ENCODE assay signal across 24 cellular contexts in the genomic region with DNA sequence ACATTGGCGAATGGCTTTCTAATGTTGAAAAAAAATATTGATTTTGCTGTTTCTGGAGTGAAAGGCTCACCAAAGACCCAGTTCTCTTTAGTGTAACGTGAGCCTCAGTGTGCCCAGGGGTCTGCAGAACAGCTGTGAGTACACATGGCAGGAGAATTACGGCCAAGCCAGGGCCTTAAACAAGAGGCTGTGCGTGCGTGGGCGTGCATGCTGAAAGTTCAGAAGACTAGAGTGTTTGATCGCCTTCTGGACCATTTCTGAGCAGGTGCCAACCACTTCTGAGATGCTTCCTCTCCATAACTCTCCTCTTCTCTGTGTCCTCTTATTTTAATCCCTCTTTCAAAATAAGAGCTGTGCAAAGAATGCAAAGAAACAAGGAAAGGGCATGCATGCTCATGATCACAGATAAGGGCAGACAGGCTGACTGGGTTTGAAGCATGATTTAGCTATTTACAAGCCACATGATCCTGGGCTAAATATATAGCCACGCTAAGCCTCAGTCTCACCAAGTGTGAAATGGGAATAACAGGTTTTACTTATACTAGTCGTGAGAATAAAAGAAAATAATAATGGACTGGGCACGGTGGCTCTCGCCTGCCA. TPM values are rescaled to one million over a fixed set of nuclear protein-coding genes. Genes with fewer than 3 reads are reported as not detected.
A peak's percentile ranks its signal among the peaks of the same experiment; 100 is the strongest.
DNase-seq lines count a peak whose midpoint lies in the region; TF ChIP-seq lines count a peak whose summit lies in the region.
"Had no signal": no experiment of that assay in that cellular context is flagged by ENCODE, and none has a peak within 500 bp of the region (broad histone marks: within the 10 kb centered on the region; RNA-seq: fewer than 3 reads in every experiment).

No MANE protein-coding gene starts in this region.

- BruUV-seq in Calu3 (replicated peaks; lab: Mats Ljungman, UMichigan), result no TSS peak

- H3K27ac ChIP-seq in ascending aorta (no peak overlapping the region), breast epithelium (no peak overlapping the region)
- H3K27ac ChIP-seq: dorsolateral prefrontal cortex, lower lobe of right lung, ovary, suprapubic skin, vagina had no signal

- H3K4me3 Mint-ChIP-seq in nephron, result peak overlapping the region in 1 of 3 experiments; percentile 29
- no peak overlapping the region for H3K4me3 Mint-ChIP-seq in Calu3 (ENCODE audit: low read depth, unreplicated experiment)
- H3K4me3 Mint-ChIP-seq: natural killer cell treated with Interleukin-12 subunit alpha and Interleukin-12 subunit beta and Interleukin-15 and Interleukin-18, amount 100 ng/mL, for 72 hours had no signal

- peak overlapping the region; percentile 55 to 87 (median 58) for H3K27ac Mint-ChIP-seq in nephron
- H3K27ac Mint-ChIP-seq in Calu3 (ENCODE audit: unreplicated experiment), result no peak overlapping the region
- H3K27ac Mint-ChIP-seq: activated T-helper 2 cell treated with anti-CD3 and anti-CD28 coated beads, Interferon-gamma antibody, Interleukin-2, Interleukin-4, amounts not matched to agents 10 μg/mL and 5 μg/mL and 100 μg/mL, durations not matched to agents 14 hours and 24 hours and 36 hours; natural killer cell treated with Interleukin-12 subunit alpha and Interleukin-12 subunit beta and Interleukin-15 and Interleukin-18, amount 100 ng/mL, for 72 hours had no signal

- H3K4me1 ChIP-seq in ascending aorta, result no peaks in the 10 kb centered on the region
- H3K4me1 ChIP-seq in breast epithelium, result no peaks in the 10 kb centered on the region
- H3K4me1 ChIP-seq: lower lobe of right lung, suprapubic skin, vagina had no signal

- H3K4me1 Mint-ChIP-seq in nephron, result peaks cover 50% of the 10 kb centered on the region
- no peaks in the 10 kb centered on the region for H3K4me1 Mint-ChIP-seq in Calu3 (ENCODE audit: low read depth, unreplicated experiment)

- H3K36me3 Mint-ChIP-seq in nephron (ENCODE audit: low read depth) (no peaks in the 10 kb centered on the region), Calu3 (ENCODE audit: insufficient read depth, unreplicated experiment) (no peaks in the 10 kb centered on the region)
- H3K36me3 Mint-ChIP-seq: natural killer cell treated with Interleukin-12 subunit alpha and Interleukin-12 subunit beta and Interleukin-15 and Interleukin-18, amount 100 ng/mL, for 72 hours had no signal

- H3K36me3 ChIP-seq in ascending aorta (no peaks in the 10 kb centered on the region), breast epithelium (no peaks in the 10 kb centered on the region)
- H3K36me3 ChIP-seq: lower lobe of right lung, ovary, suprapubic skin, vagina had no signal

- H3K4me3 ChIP-seq in ascending aorta (no peak overlapping the region), breast epithelium (no peak overlapping the region)
- H3K4me3 ChIP-seq: dorsolateral prefrontal cortex, lower lobe of right lung, ovary, smooth muscle cell, suprapubic skin, vagina had no signal

- TF ChIP-seq CTCF in nephron (IDR thresholded peaks at IDR 0.05; ENCODE audit: unreplicated experiment in 3 of 3) (no peak), Calu3 (IDR thresholded peaks at IDR 0.05; ENCODE audit: unreplicated experiment) (no peak), ascending aorta (IDR thresholded peaks at IDR 0.05) (no peak), breast epithelium (IDR thresholded peaks at IDR 0.05) (no peak)

- no peak for TF ChIP-seq POLR2A in breast epithelium (IDR thresholded peaks at IDR 0.05)

- H3K9me3 ChIP-seq in ascending aorta, result no peaks in the 10 kb centered on the region
- H3K9me3 ChIP-seq in breast epithelium, result no peaks in the 10 kb centered on the region
- H3K9me3 ChIP-seq: lower lobe of right lung, ovary, suprapubic skin, vagina had no signal

- CTCF ChIA-PET in Calu3 (lab: Charles Lee), result no interaction called here

- H3K27me3 Mint-ChIP-seq in nephron (ENCODE audit: low read depth) (no peaks in the 10 kb centered on the region), Calu3 (ENCODE audit: unreplicated experiment) (no peaks in the 10 kb centered on the region)
- H3K27me3 Mint-ChIP-seq: activated naive CD8-positive, alpha-beta T cell treated with anti-CD3 and anti-CD28 coated beads, Interleukin-2, amount 10 ng/mL, durations not matched to agents 7 days and 5 days had no signal

- DNase-seq in SHP77 (lab: John Stamatoyannopoulos, UW), result peak; percentile 22 to 35
- DNase-seq in SHP77 treated with DMSO at 0.1 percent for 48 hours (lab: John Stamatoyannopoulos, UW), result no peak
- DNase-seq in NCI-H1092 treated with DMSO at 0.1 percent for 48 hours (lab: John Stamatoyannopoulos, UW), result peak; percentile 71
- peak; percentile 11 for DNase-seq in NCI-H69 (lab: John Stamatoyannopoulos, UW)
- DNase-seq in Calu3, result no peak
- DNase-seq in ascending aorta (ENCODE audit: low spot score in 2 of 2), result no peak
- DNase-seq in breast epithelium (ENCODE audit: low spot score in 2 of 2), result no peak
- DNase-seq: activated CD4-positive, CD25-positive, alpha-beta regulatory T cell treated with anti-CD3 and anti-CD28 coated beads, Interleukin-2, amount 50 U/mL, for 72 hours; activated CD8-positive, alpha-beta memory T cell treated with anti-CD3 and anti-CD28 coated beads, Interleukin-2, amount 50 U/mL, for 4 hours; activated naive CD8-positive, alpha-beta T cell treated with anti-CD3 and anti-CD28 coated beads, Interleukin-2, amount 10 ng/mL, durations not matched to agents 7 days and 5 days; cerebellar nuclear complex; COR-L47; dorsolateral prefrontal cortex; IMR-90; lower lobe of right lung; NCI-H2107; ovary; retina had no signal

- H3K9me3 Mint-ChIP-seq in nephron (no peaks in the 10 kb centered on the region), Calu3 (ENCODE audit: low read depth, unreplicated experiment) (no peaks in the 10 kb centered on the region)
- H3K9me3 Mint-ChIP-seq: activated naive CD8-positive, alpha-beta T cell treated with anti-CD3 and anti-CD28 coated beads, Interleukin-2, amount 10 ng/mL, durations not matched to agents 7 days and 5 days; activated T-helper 2 cell treated with anti-CD3 and anti-CD28 coated beads, Interferon-gamma antibody, Interleukin-2, Interleukin-4, amounts not matched to agents 10 μg/mL and 5 μg/mL and 100 μg/mL, durations not matched to agents 14 hours and 24 hours and 36 hours; natural killer cell treated with Interleukin-12 subunit alpha and Interleukin-12 subunit beta and Interleukin-15 and Interleukin-18, amount 100 ng/mL, for 72 hours had no signal

- intact Hi-C loops in Calu3 (cut with micrococcal nuclease; ENCODE audit: unreplicated experiment), result no loop called here
- intact Hi-C loops in ascending aorta (cut with DNase I), result no loop called here
- intact Hi-C loops in breast epithelium (cut with DNase I; ENCODE audit: low total_unique reads), result no loop called here

- H3K27me3 ChIP-seq in ascending aorta (no peaks in the 10 kb centered on the region), breast epithelium (peaks cover 0 to 25% of the 10 kb centered on the region in 2 donors)
- H3K27me3 ChIP-seq: ovary, suprapubic skin, vagina had no signal

RNA-seq across cellular contexts. Expression of a gene that starts 9.9 kb away (rescaled TPM):
- total RNA-seq in Calu3 (2022), result 0.57 and 0.66 TPM in 2 replicates
- total RNA-seq in ascending aorta, result 0.96 TPM
- total RNA-seq in breast epithelium, result 1 to 10 TPM in 2 of 3 donors, under 1 TPM in 1; 0.16 to 5.6 (median 2.5) TPM
- total RNA-seq: smooth muscle cell had no signal

Comparison
In these comparisons a context has a peak if more than half of its experiments do, and no peak if none do; other contexts are left out.
1. DNase-seq: peak in SHP77 (2 of 2), NCI-H1092 treated with DMSO at 0.1 percent for 48 hours (single experiment) and NCI-H69 (single experiment); none in SHP77 treated with DMSO at 0.1 percent for 48 hours (single experiment), Calu3 (single experiment), ascending aorta (0 of 2) and breast epithelium (0 of 2).